Comparison of ENCODE assay signal across 18 cellular contexts in the genomic region with DNA sequence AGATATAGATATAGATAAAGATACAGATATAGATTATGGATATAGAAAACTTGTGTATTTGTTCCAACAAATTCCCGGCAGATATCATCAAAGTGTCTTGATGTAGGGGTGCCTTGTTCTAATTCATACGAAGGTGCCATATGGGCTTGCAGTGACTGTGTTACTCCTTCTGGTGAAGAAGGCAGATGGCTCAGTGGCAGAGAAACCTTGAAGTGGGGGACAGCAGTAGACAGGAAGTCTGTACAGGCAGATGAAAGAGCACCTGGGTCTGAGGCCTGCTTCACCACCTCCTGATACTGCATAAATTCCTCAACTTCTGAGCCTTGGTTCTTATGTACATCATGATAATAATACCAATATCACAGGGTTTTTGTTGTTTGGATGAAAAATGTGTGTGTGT.
"Had no signal": no experiment of that assay in that cellular context is flagged by ENCODE, and none has a peak within 500 bp of the region (broad histone marks: within the 10 kb centered on the region; RNA-seq: fewer than 3 reads in every experiment).

No MANE protein-coding gene starts in this region.

- H3K27ac Mint-ChIP-seq: endodermal cell, mesothelial cell of epicardium had no signal

- H3K9me3 ChIP-seq: ascending aorta, breast epithelium, gastroesophageal sphincter, lower lobe of right lung, psoas muscle, right lobe of liver, tibial nerve, vagina had no signal

- H3K4me3 Mint-ChIP-seq: endodermal cell, mesothelial cell of epicardium, neural crest cell had no signal

- H3K36me3 ChIP-seq: ascending aorta, breast epithelium, gastroesophageal sphincter, lower lobe of right lung, right lobe of liver, tibial nerve, vagina had no signal

- H3K4me1 Mint-ChIP-seq: endodermal cell, mesothelial cell of epicardium, neural crest cell had no signal

- H3K27ac ChIP-seq: ascending aorta, breast epithelium, gastroesophageal sphincter, lower lobe of right lung, psoas muscle, right lobe of liver, tibial nerve, vagina had no signal

- H3K36me3 Mint-ChIP-seq: mesothelial cell of epicardium had no signal

- DNase-seq: activated T-cell treated with anti-CD3 and anti-CD28 coated beads for 4 hours; endodermal cell; erythroblast; left colon; lower lobe of right lung; psoas muscle; right lobe of liver; stimulated activated CD4-positive, alpha-beta T cell treated with anti-CD3 and anti-CD28 coated beads, Interleukin-4, amount 100 ng/mL, for 4 hours; stimulated activated CD8-positive, alpha-beta memory T cell treated with anti-CD3 and anti-CD28 coated beads, Interleukin-4, amount 100 ng/mL, for 48 hours; stimulated activated naive CD4-positive, alpha-beta T cell treated with Interleukin-2 at 50 U/mL for 16 hours; T1000 had no signal

- ATAC-seq: gastroesophageal sphincter, left colon, lower lobe of right lung, psoas muscle, right lobe of liver had no signal
